Comparison of ENCODE assay signal across 9 cellular contexts in genomic region chr11:118907749-118908106, GRCh38. TPM values are rescaled to one million over a fixed set of nuclear protein-coding genes. Genes with fewer than 3 reads are reported as not detected.
DNase-seq lines count a peak whose midpoint lies in the region; ATAC-seq lines count a peak whose summit lies in the region.
"Had no signal": no experiment of that assay in that cellular context is flagged by ENCODE, and none has a peak within 500 bp of the region (broad histone marks: within the 10 kb centered on the region; RNA-seq: fewer than 3 reads in every experiment).

No MANE protein-coding gene starts in this region.

- H3K36me3 Mint-ChIP-seq in activated T-helper 17 cell treated with anti-CD3 and anti-CD28 coated beads, Interleukin-2, amount 50 U/mL, for 72 hours (ENCODE audit: low read depth): peaks cover 47% of the 10 kb centered on the region
- peaks cover 3 to 15% (median 10%) of the 10 kb centered on the region in 3 donors for H3K36me3 Mint-ChIP-seq in immature natural killer cell

- H3K4me1 Mint-ChIP-seq in activated T-helper 17 cell treated with anti-CD3 and anti-CD28 coated beads, Interleukin-2, amount 50 U/mL, for 72 hours: peaks cover 24% of the 10 kb centered on the region
- peaks cover 50 to 54% of the 10 kb centered on the region in 2 donors for H3K4me1 Mint-ChIP-seq in immature natural killer cell

- peak overlapping the region; percentile 39 for H3K27ac ChIP-seq in subcutaneous abdominal adipose tissue (ENCODE audit: low read depth, low read length)

- H3K4me3 Mint-ChIP-seq in activated T-helper 17 cell treated with anti-CD3 and anti-CD28 coated beads, Interleukin-2, amount 50 U/mL, for 72 hours: peak overlapping the region; percentile 12
- H3K4me3 Mint-ChIP-seq in immature natural killer cell: peak overlapping the region in 1 of 5 donors; percentile 38

- ATAC-seq in activated T-helper 17 cell treated with anti-CD3 and anti-CD28 coated beads, Interleukin-2, amount 50 U/mL, for 72 hours (replicated peaks): no peak
- ATAC-seq in GM19397 (IDR thresholded peaks at IDR 0.05; ENCODE audit: unreplicated experiment): no peak

- no peaks in the 10 kb centered on the region for H3K9me3 Mint-ChIP-seq in activated T-helper 17 cell treated with anti-CD3 and anti-CD28 coated beads, Interleukin-2, amount 50 U/mL, for 72 hours
- H3K9me3 Mint-ChIP-seq in immature natural killer cell: peaks cover 0 to 2% (median 0%) of the 10 kb centered on the region in 6 donors

- peak overlapping the region; percentile 87 for H3K27ac Mint-ChIP-seq in activated T-helper 17 cell treated with anti-CD3 and anti-CD28 coated beads, Interleukin-2, amount 50 U/mL, for 72 hours
- peak overlapping the region; percentile 84 to 95 (median 93) for H3K27ac Mint-ChIP-seq in immature natural killer cell

- H3K36me3 ChIP-seq in subcutaneous abdominal adipose tissue (ENCODE audit: control insufficient read depth in 5 of 5, insufficient read depth in 5 of 5, low read length in 5 of 5): peaks cover 0 to 49% (median 43%) of the 10 kb centered on the region in 5 donors

- peaks cover 18 to 56% (median 54%) of the 10 kb centered on the region in 5 donors for H3K4me1 ChIP-seq in subcutaneous abdominal adipose tissue (ENCODE audit: control insufficient read depth in 5 of 5, insufficient read depth in 5 of 5, low read length in 5 of 5)

- no peaks in the 10 kb centered on the region for H3K27me3 ChIP-seq in subcutaneous abdominal adipose tissue (ENCODE audit: control insufficient read depth in 5 of 5, insufficient read depth in 4 of 5, low read length in 5 of 5)

- no peaks in the 10 kb centered on the region for H3K9me3 ChIP-seq in subcutaneous abdominal adipose tissue (ENCODE audit: control insufficient read depth in 5 of 5, low read length in 5 of 5)

- DNase-seq in NCI-H524 (lab: John Stamatoyannopoulos, UW): peak; percentile 20 to 51
- DNase-seq in NCI-H524 treated with DMSO at 0.1 percent for 48 hours (lab: John Stamatoyannopoulos, UW): no peak
- no peak for DNase-seq in immature natural killer cell
- DNase-seq in NCI-H1048 (lab: John Stamatoyannopoulos, UW): no peak
- no peak for DNase-seq in T1000 (lab: John Stamatoyannopoulos, UW)

- no peak overlapping the region for H3K9ac ChIP-seq in subcutaneous abdominal adipose tissue (ENCODE audit: low read length in 5 of 5)

- H3K27me3 Mint-ChIP-seq in activated T-helper 17 cell treated with anti-CD3 and anti-CD28 coated beads, Interleukin-2, amount 50 U/mL, for 72 hours: no peaks in the 10 kb centered on the region
- H3K27me3 Mint-ChIP-seq in immature natural killer cell (ENCODE audit: low read depth in 3 of 3): peaks cover 13 to 34% (median 16%) of the 10 kb centered on the region in 3 donors

- no peak overlapping the region for H3K4me3 ChIP-seq in subcutaneous abdominal adipose tissue (ENCODE audit: low read depth in 1 of 5, low read length in 5 of 5)

RNA-seq across cellular contexts. Expression of gene BCL9L, which starts 18.0 kb away (rescaled TPM):
- 10 to 100 TPM; 30.2 to 49.6 TPM for total RNA-seq in activated T-helper 17 cell treated with anti-CD3 and anti-CD28 coated beads, Interleukin-2, amount 50 U/mL, for 72 hours
- polyA plus RNA-seq in immature natural killer cell: 10 to 100 TPM in 1 of 3 donors, 1 to 10 TPM in 1, not detected in 1; 2.2 to 10.5 TPM

RNA-seq across cellular contexts. Expression of gene CXCR5, which starts 24.0 kb away (rescaled TPM):
- total RNA-seq in activated T-helper 17 cell treated with anti-CD3 and anti-CD28 coated beads, Interleukin-2, amount 50 U/mL, for 72 hours: 10 to 100 TPM in 1 of 2 donors, 1 to 10 TPM in 1; 8.0 to 20.2 TPM
- under 1 TPM in 2 of 3 donors, not detected in 1; 0.05 to 0.30 TPM for polyA plus RNA-seq in immature natural killer cell
- total RNA-seq: A172 had no signal

RNA-seq across cellular contexts. Expression of gene UPK2, which starts 48.4 kb away (rescaled TPM):
- 1 to 10 TPM in 1 of 2 donors, under 1 TPM in 1; 0.43 to 7.1 TPM for total RNA-seq in activated T-helper 17 cell treated with anti-CD3 and anti-CD28 coated beads, Interleukin-2, amount 50 U/mL, for 72 hours
- 1 to 10 TPM in 1 of 3 donors, under 1 TPM in 1, not detected in 1; 0.81 to 1.4 TPM for polyA plus RNA-seq in immature natural killer cell
- total RNA-seq: A172 had no signal

Comparison
In these comparisons a context has a peak if more than half of its experiments do, and no peak if none do; other contexts are left out.
1. DNase-seq: peak in NCI-H524 (2 of 2); none in NCI-H524 treated with DMSO at 0.1 percent for 48 hours (single experiment), immature natural killer cell (0 of 3), NCI-H1048 (single experiment) and T1000 (single experiment).